ENCODE assay signal across 29 cellular contexts in genomic region chr6:88814909-88815308, GRCh38.
DNase-seq lines count a peak whose midpoint lies in the region; ATAC-seq, FAIRE-seq and TF ChIP-seq lines count a peak whose summit lies in the region.
"Had no signal": no experiment of that assay in that cellular context is flagged by ENCODE, and none has a peak within 500 bp of the region (broad histone marks: within the 10 kb centered on the region; RNA-seq: fewer than 3 reads in every experiment).

No MANE protein-coding gene starts in this region.

- TF ChIP-seq EP300 in A549 (IDR thresholded peaks at IDR 0.05) = no peak
- no peak for TF ChIP-seq EP300 in HepG2 (IDR thresholded peaks at IDR 0.05; ENCODE audit: low read depth in 2 of 2, low read length in 2 of 2)
- no peak for TF ChIP-seq EP300 in HepG2 (CRISPR knock-in tag; IDR thresholded peaks at IDR 0.05; ENCODE audit: borderline replicate concordance)

- intact Hi-C loops in HepG2 (cut with micrococcal nuclease; ENCODE audit: unreplicated experiment) = no loop called here

- H3K4me1 ChIP-seq in A549 (peaks cover 20% of the 10 kb centered on the region), HepG2 (ENCODE audit: insufficient read depth, low read length) (peaks cover 18% of the 10 kb centered on the region)
- H3K4me1 ChIP-seq: BE2C, tibial artery had no signal

- TF ChIP-seq CTCF in A549 (IDR thresholded peaks at IDR 0.05) (no peak), HepG2 (CRISPR knock-in tag; IDR thresholded peaks at IDR 0.05) (no peak), coronary artery (IDR thresholded peaks at IDR 0.05) (no peak)

- TF ChIP-seq RAD21 in A549 (conservative IDR thresholded peaks at IDR 0.05 in 1 of 2, IDR thresholded peaks at IDR 0.05 in 1 of 2) (no peak), HepG2 (CRISPR knock-in tag; IDR thresholded peaks at IDR 0.05) (no peak)

- peaks cover 2% of the 10 kb centered on the region for H3K79me2 ChIP-seq in HepG2 (ENCODE audit: insufficient read depth, low read length)

- H3K4me3 ChIP-seq in A549 = no peak overlapping the region
- no peak overlapping the region for H3K4me3 ChIP-seq in HepG2 (replicated peaks in 1 of 3; ENCODE audit: insufficient read depth in 1 of 3, low read depth in 2 of 3, low read length in 3 of 3)
- H3K4me3 ChIP-seq in coronary artery = no peak overlapping the region
- H3K4me3 ChIP-seq: esophagus muscularis mucosa, tibial artery had no signal

- CTCF ChIA-PET in A549 (lab: Yijun Ruan, JAX) (interaction anchor here (0.8 kb wide), 1 partner anchor 32 kb away, joined by 3 read pairs; no protein-coding TSS in a partner anchor), HepG2 (lab: Yijun Ruan, JAX; ENCODE audit: low intra/inter-chr PET ratio, low total read pairs) (no interaction called here)

- 22% methylated on average over 1 of the region's 1 CpG for WGBS in A549 (ENCODE audit: missing lambda C conversion rate)
- WGBS in HepG2 (ENCODE audit: low lambda C conversion rate) = 5% methylated on average over 1 of the region's 1 CpG

- no peak overlapping the region for H3K9ac ChIP-seq in HepG2 (ENCODE audit: insufficient read depth, low read depth, low read length)

- H2AFZ ChIP-seq in HepG2 (ENCODE audit: low read length) = no peak overlapping the region

- FAIRE-seq in A549 (lab: Jason Lieb, UNC) (no peak), HepG2 (lab: Jason Lieb, UNC) (peak; percentile 49)
- FAIRE-seq: colon, GM18507 had no signal

- in situ Hi-C loops in HepG2 (cut with HindIII; ENCODE audit: extremely low pct_ligation_motif_present, low pct_unique_long_range_greater_than_20kb) = no loop called here

- H3K36me3 ChIP-seq in HepG2 (replicated peaks in 1 of 2; ENCODE audit: control insufficient read depth in 1 of 2, insufficient read depth in 2 of 2, low read length in 2 of 2) = no peaks in the 10 kb centered on the region
- H3K36me3 ChIP-seq: BE2C, esophagus muscularis mucosa, tibial artery, WERI-Rb-1 had no signal

- H3K27me3 ChIP-seq in HepG2 (ENCODE audit: control insufficient read depth in 1 of 2, insufficient read depth in 2 of 2, low read length in 2 of 2) = no peaks in the 10 kb centered on the region
- H3K27me3 ChIP-seq: BE2C, esophagus muscularis mucosa, tibial artery had no signal

- TF ChIP-seq POLR2A in A549 (IDR thresholded peaks at IDR 0.05; ENCODE audit: low read length) (no peak), HepG2 (IDR thresholded peaks at IDR 0.05; ENCODE audit: insufficient read depth in 1 of 2, low read depth in 2 of 2, low read length in 2 of 2) (no peak)

- POLR2A ChIA-PET in A549 (lab: Yijun Ruan, JAX) (no interaction called here), HepG2 (lab: Yijun Ruan, JAX) (no interaction called here)

- H3K27ac ChIP-seq in A549 = peak overlapping the region in 1 of 2 experiments; percentile 41; a peak in 2 of 6 replicates
- H3K27ac ChIP-seq in HepG2 (ENCODE audit: extremely low read length, insufficient read depth, low read length) = no peak overlapping the region
- H3K27ac ChIP-seq in coronary artery = no peak overlapping the region
- H3K27ac ChIP-seq: esophagus muscularis mucosa, tibial artery, WERI-Rb-1 had no signal

- H3K9me3 ChIP-seq in A549 (no peaks in the 10 kb centered on the region), HepG2 (ENCODE audit: low read length) (no peaks in the 10 kb centered on the region)
- H3K9me3 ChIP-seq: BE2C, esophagus muscularis mucosa, tibial artery had no signal

- BruUV-seq in HepG2 (replicated peaks; lab: Mats Ljungman, UMichigan) = no TSS peak

- DNase-seq in A549 (ENCODE audit: low read depth in 1 of 2, low spot score in 1 of 2) = peak in 1 of 2 experiments; percentile 7
- peak; percentile 22 for DNase-seq in HuH-7 (ENCODE audit: low spot score)
- DNase-seq in dermis blood vessel endothelial cell = peak; percentile 21
- DNase-seq in HepG2 (ENCODE audit: low spot score) = peak; percentile 33
- no peak for DNase-seq in COLO829 (ENCODE audit: low spot score)
- no peak for DNase-seq in activated CD4-positive, alpha-beta T cell treated with anti-CD3 and anti-CD28 coated beads for 1 hour
- DNase-seq in coronary artery (ENCODE audit: low spot score) = no peak
- no peak for DNase-seq in activated T-cell treated with anti-CD3 and anti-CD28 coated beads, Interleukin-2, amount 50 U/mL, for 48 hours
- DNase-seq: activated CD4-positive, alpha-beta T cell treated with anti-CD3 and anti-CD28 coated beads, Interleukin-2, amount 50 U/mL, for 1 hour; activated naive CD4-positive, alpha-beta T cell treated with anti-CD3 and anti-CD28 coated beads, Interleukin-2, amount 10 ng/mL, durations not matched to agents 7 days and 5 days; amniotic stem cell; BE2C; DND-41; effector memory CD4-positive, alpha-beta T cell; foreskin melanocyte; hippocampal formation; left ventricle myocardium superior; NCI-H1092; NCI-H1930; NCI-H526 treated with DMSO at 0.1 percent for 48 hours; SW 1271; T1000; tibial artery; WERI-Rb-1 had no signal

- H4K20me1 ChIP-seq in HepG2 (ENCODE audit: insufficient read depth, low read length) = no peaks in the 10 kb centered on the region; the same call in 1 of the 2 replicates

- peak in 1 of 2 experiments; percentile 45; a peak in 2 of 6 replicates for ATAC-seq in A549
- peak; percentile 85 for ATAC-seq in HepG2
- ATAC-seq: natural killer cell treated with Interleukin-12 subunit alpha and Interleukin-12 subunit beta and Interleukin-15 and Interleukin-18, amount 100 ng/mL, for 72 hours; Panc1 had no signal

- H3K4me2 ChIP-seq in A549 (peak overlapping the region; percentile 41), HepG2 (ENCODE audit: low read depth, low read length) (no peak overlapping the region)

TF ChIP-seq in A549, 52 proteins besides CTCF, POLR2A, EP300 and RAD21 (continues in another document):
- no peak for TF ChIP-seq ZC3H11A (IDR thresholded peaks at IDR 0.05)
- TF ChIP-seq CHD2 (IDR thresholded peaks at IDR 0.05; ENCODE audit: low read length, partially characterized antibody) = no peak
- no peak for TF ChIP-seq BHLHE40 (IDR thresholded peaks at IDR 0.05; ENCODE audit: low read depth, low read length)
- no peak for TF ChIP-seq SMC3 (IDR thresholded peaks at IDR 0.05)
- no peak for TF ChIP-seq PBX3 (IDR thresholded peaks at IDR 0.05)
- no peak for TF ChIP-seq ZNF302 (CRISPR knock-in tag; IDR thresholded peaks at IDR 0.05)
- TF ChIP-seq MAFK (IDR thresholded peaks at IDR 0.05; ENCODE audit: partially characterized antibody) = no peak
- no peak for TF ChIP-seq ATOH8 (CRISPR knock-in tag; IDR thresholded peaks at IDR 0.05; ENCODE audit: low read depth)
- TF ChIP-seq CBX8 (IDR thresholded peaks at IDR 0.05) = no peak
- TF ChIP-seq EHMT2 (IDR thresholded peaks at IDR 0.05; ENCODE audit: low read depth) = no peak
- TF ChIP-seq FOSL2 (IDR thresholded peaks at IDR 0.05) = no peak
- TF ChIP-seq FOSL2 (CRISPR knock-in tag; IDR thresholded peaks at IDR 0.05) = no peak
- no peak for TF ChIP-seq CBX2 (IDR thresholded peaks at IDR 0.05; ENCODE audit: borderline replicate concordance, low read depth)

TF ChIP-seq in HepG2, 621 proteins besides CTCF, POLR2A, EP300 and RAD21 (continues in another document):
- TF ChIP-seq AHDC1 (CRISPR knock-in tag; IDR thresholded peaks at IDR 0.05; ENCODE audit: borderline replicate concordance) = 0 out of 2 replicates have a peak, but pooled peaks have one; percentile 31
- TF ChIP-seq HOMEZ (CRISPR knock-in tag; IDR thresholded peaks at IDR 0.05; ENCODE audit: low read depth) = peak; percentile 88; the same call in 1 of the 2 replicates
- peak; percentile 53 for TF ChIP-seq FOSL2 (CRISPR knock-in tag; IDR thresholded peaks at IDR 0.05)

Comparison
In these comparisons a context has a peak if more than half of its experiments do, and no peak if none do; other contexts are left out.
1. DNase-seq: peak in HuH-7 (single experiment), dermis blood vessel endothelial cell (single experiment) and HepG2 (single experiment); none in COLO829 (single experiment), activated CD4-positive, alpha-beta T cell treated with anti-CD3 and anti-CD28 coated beads for 1 hour (single experiment), coronary artery (single experiment) and activated T-cell treated with anti-CD3 and anti-CD28 coated beads, Interleukin-2, amount 50 U/mL, for 48 hours (0 of 2).
2. Of the 38 proteins assayed by ChIP-seq in both HepG2 and A549: peak only in HepG2: FOSL2; only in A549: none; in both: none; in neither: 37.